Comparison of ENCODE assay signal across 22 cellular contexts in the genomic region with DNA sequence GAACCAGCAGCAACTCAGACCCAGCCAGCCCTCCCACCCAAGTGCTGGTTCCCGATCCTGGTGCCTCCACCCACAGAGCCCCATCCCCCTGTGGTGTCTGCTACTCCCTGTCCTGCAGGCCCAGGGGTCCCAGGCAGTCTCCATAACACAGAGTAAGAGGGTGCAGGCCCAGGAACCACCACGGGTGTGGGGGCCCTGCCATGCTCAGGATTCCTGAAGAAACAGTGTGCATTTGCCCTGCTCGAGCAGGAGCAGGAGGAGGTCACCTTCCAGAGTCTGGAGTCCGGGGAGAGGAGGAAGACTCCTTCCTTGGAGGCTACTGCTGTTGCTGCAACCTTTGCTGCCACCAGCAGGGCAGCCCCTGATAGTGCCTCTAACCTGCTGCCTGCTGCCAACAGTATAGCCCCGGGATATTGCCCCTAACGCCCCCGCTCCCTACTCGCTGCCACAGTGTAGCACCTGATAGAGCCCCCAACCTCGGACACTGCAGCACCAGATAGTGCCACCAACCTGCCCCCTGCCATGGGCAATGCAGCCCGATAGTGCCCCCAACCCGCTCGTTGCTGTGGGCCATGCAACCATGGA. TPM values are rescaled to one million over a fixed set of nuclear protein-coding genes. Genes with fewer than 3 reads are reported as not detected.
DNase-seq lines count a peak whose midpoint lies in the region; ATAC-seq and TF ChIP-seq lines count a peak whose summit lies in the region.
"Had no signal": no experiment of that assay in that cellular context is flagged by ENCODE, and none has a peak within 500 bp of the region (broad histone marks: within the 10 kb centered on the region; RNA-seq: fewer than 3 reads in every experiment).

No MANE protein-coding gene starts in this region.

- H3K4me1 ChIP-seq in thyroid gland: peaks cover 16 to 29% of the 10 kb centered on the region in 2 donors
- H3K4me1 ChIP-seq: parathyroid adenoma had no signal

- no peak overlapping the region for H3K27ac ChIP-seq in thyroid gland
- H3K27ac ChIP-seq: BLaER1 treated with 17β-estradiol and CSF1 and Interleukin-3, amounts not matched to agents 10 nM and 100 nM; epithelial cell of prostate; heart left ventricle; parathyroid adenoma had no signal

- H3K4me3 Mint-ChIP-seq in osteocyte (ENCODE audit: unreplicated experiment): no peak overlapping the region
- H3K4me3 Mint-ChIP-seq: activated naive CD8-positive, alpha-beta T cell treated with anti-CD3 and anti-CD28 coated beads, Interleukin-2, amount 10 ng/mL, durations not matched to agents 7 days and 5 days; activated T-cell treated with anti-CD3 and anti-CD28 coated beads, Interleukin-2, amount 50 U/mL, for 72 hours; central memory CD8-positive, alpha-beta T cell; stimulated activated naive CD8-positive, alpha-beta T cell treated with anti-CD3 and anti-CD28 coated beads, Interleukin-15, amount 100 ng/mL, for 72 hours had no signal

- H3K27ac Mint-ChIP-seq in osteocyte (ENCODE audit: unreplicated experiment): no peak overlapping the region
- H3K27ac Mint-ChIP-seq: activated naive CD8-positive, alpha-beta T cell treated with anti-CD3 and anti-CD28 coated beads, Interleukin-2, amount 10 ng/mL, durations not matched to agents 7 days and 5 days; activated T-cell treated with anti-CD3 and anti-CD28 coated beads, Interleukin-2, amount 50 U/mL, for 72 hours; stimulated activated naive CD8-positive, alpha-beta T cell treated with anti-CD3 and anti-CD28 coated beads, Interleukin-15, amount 100 ng/mL, for 72 hours had no signal

- WGBS in thyroid gland, 2 donors: 87 to 93% methylated on average over 12 of the region's 12 CpGs

- H3K9me3 Mint-ChIP-seq in osteocyte (ENCODE audit: unreplicated experiment): no peaks in the 10 kb centered on the region
- H3K9me3 Mint-ChIP-seq: activated naive CD8-positive, alpha-beta T cell treated with anti-CD3 and anti-CD28 coated beads, Interleukin-2, amount 10 ng/mL, durations not matched to agents 7 days and 5 days; activated T-cell treated with anti-CD3 and anti-CD28 coated beads, Interleukin-2, amount 50 U/mL, for 72 hours; central memory CD8-positive, alpha-beta T cell; stimulated activated naive CD8-positive, alpha-beta T cell treated with anti-CD3 and anti-CD28 coated beads, Interleukin-15, amount 100 ng/mL, for 72 hours had no signal

- DNase-seq in MV-4-11 (lab: John Stamatoyannopoulos, UW) (peak; percentile 13), ecto neural progenitor cell (ENCODE audit: low spot score) (peak; percentile 48), osteocyte (ENCODE audit: extremely low spot score, unreplicated experiment) (peak; percentile 78), thyroid gland (no peak)
- DNase-seq in effector CD8-positive, alpha-beta T cell (lab: John Stamatoyannopoulos, UW): no peak
- DNase-seq: activated CD4-positive, alpha-beta T cell treated with anti-CD3 and anti-CD28 coated beads, Interleukin-2, amount 50 U/mL, for 1 hour; activated naive CD8-positive, alpha-beta T cell treated with anti-CD3 and anti-CD28 coated beads, Interleukin-2, amount 10 ng/mL, durations not matched to agents 7 days and 5 days; activated T-cell treated with anti-CD3 and anti-CD28 coated beads, Interleukin-2, amount 50 U/mL, for 72 hours; heart left ventricle; mucosa of descending colon; NCI-H1092; NCI-H2227 treated with DMSO at 0.1 percent for 48 hours; SHP77; stimulated activated naive CD8-positive, alpha-beta T cell treated with anti-CD3 and anti-CD28 coated beads, Interleukin-15, amount 100 ng/mL, for 72 hours; T1000 had no signal

- ATAC-seq in GM21526 (IDR thresholded peaks at IDR 0.05; ENCODE audit: low FRiP score, unreplicated experiment): no peak
- ATAC-seq: activated T-cell treated with anti-CD3 and anti-CD28 coated beads, Interleukin-2, amount 50 U/mL, for 72 hours; mucosa of descending colon had no signal

- peak; percentile 40 for TF ChIP-seq CTCF in GM12874 (IDR thresholded peaks at IDR 0.05; ENCODE audit: insufficient read depth, low read depth, low read length)
- TF ChIP-seq CTCF in osteocyte (IDR thresholded peaks at IDR 0.05): no peak
- no peak for TF ChIP-seq CTCF in thyroid gland (IDR thresholded peaks at IDR 0.05)

- TF ChIP-seq POLR2A in thyroid gland (IDR thresholded peaks at IDR 0.05): no peak

- no peaks in the 10 kb centered on the region for H3K36me3 ChIP-seq in thyroid gland
- H3K36me3 ChIP-seq: BLaER1 treated with 17β-estradiol and CSF1 and Interleukin-3, amounts not matched to agents 10 nM and 100 nM; heart left ventricle had no signal

- no peaks in the 10 kb centered on the region for H3K27me3 ChIP-seq in thyroid gland
- H3K27me3 ChIP-seq: BLaER1 treated with 17β-estradiol and CSF1 and Interleukin-3, amounts not matched to agents 10 nM and 100 nM had no signal

- intact Hi-C loops in thyroid gland (cut with DNase I): no loop called here

- no peak overlapping the region for H3K4me3 ChIP-seq in thyroid gland (replicated peaks in 1 of 3)
- H3K4me3 ChIP-seq: BLaER1 treated with 17β-estradiol and CSF1 and Interleukin-3, amounts not matched to agents 10 nM and 100 nM; heart left ventricle; mucosa of descending colon had no signal

- H3K4me1 Mint-ChIP-seq in osteocyte (ENCODE audit: unreplicated experiment): peaks cover 12% of the 10 kb centered on the region
- H3K4me1 Mint-ChIP-seq: activated naive CD8-positive, alpha-beta T cell treated with anti-CD3 and anti-CD28 coated beads, Interleukin-2, amount 10 ng/mL, durations not matched to agents 7 days and 5 days; central memory CD8-positive, alpha-beta T cell had no signal

- no peaks in the 10 kb centered on the region for H3K9me3 ChIP-seq in thyroid gland
- H3K9me3 ChIP-seq: BLaER1 treated with 17β-estradiol and CSF1 and Interleukin-3, amounts not matched to agents 10 nM and 100 nM; heart left ventricle; mucosa of descending colon had no signal

- no peaks in the 10 kb centered on the region for H3K36me3 Mint-ChIP-seq in osteocyte (ENCODE audit: unreplicated experiment)
- H3K36me3 Mint-ChIP-seq: activated naive CD8-positive, alpha-beta T cell treated with anti-CD3 and anti-CD28 coated beads, Interleukin-2, amount 10 ng/mL, durations not matched to agents 7 days and 5 days had no signal

- H3K27me3 Mint-ChIP-seq in osteocyte (ENCODE audit: unreplicated experiment): peaks cover 6% of the 10 kb centered on the region
- H3K27me3 Mint-ChIP-seq: activated naive CD8-positive, alpha-beta T cell treated with anti-CD3 and anti-CD28 coated beads, Interleukin-2, amount 10 ng/mL, durations not matched to agents 7 days and 5 days had no signal

RNA-seq across cellular contexts. Expression of gene ANKRD62, which starts 46.8 kb away (rescaled TPM):
- total RNA-seq in osteocyte (not detected in 2 replicates), thyroid gland (under 1 TPM in 1 of 4 donors, not detected in 3; 0.13 TPM)
- total RNA-seq: activated naive CD8-positive, alpha-beta T cell treated with anti-CD3 and anti-CD28 coated beads, Interleukin-2, amount 10 ng/mL, durations not matched to agents 7 days and 5 days; activated T-cell treated with anti-CD3 and anti-CD28 coated beads, Interleukin-2, amount 50 U/mL, for 72 hours; Daoy; heart left ventricle had no signal

Comparison
In these comparisons a context has a peak if more than half of its experiments do, and no peak if none do; other contexts are left out.
1. DNase-seq: peak in MV-4-11 (single experiment), ecto neural progenitor cell (single experiment) and osteocyte (single experiment); none in effector CD8-positive, alpha-beta T cell (single experiment) and thyroid gland (0 of 2).